24 cellular contexts compared by ENCODE assay signal in the genomic region with DNA sequence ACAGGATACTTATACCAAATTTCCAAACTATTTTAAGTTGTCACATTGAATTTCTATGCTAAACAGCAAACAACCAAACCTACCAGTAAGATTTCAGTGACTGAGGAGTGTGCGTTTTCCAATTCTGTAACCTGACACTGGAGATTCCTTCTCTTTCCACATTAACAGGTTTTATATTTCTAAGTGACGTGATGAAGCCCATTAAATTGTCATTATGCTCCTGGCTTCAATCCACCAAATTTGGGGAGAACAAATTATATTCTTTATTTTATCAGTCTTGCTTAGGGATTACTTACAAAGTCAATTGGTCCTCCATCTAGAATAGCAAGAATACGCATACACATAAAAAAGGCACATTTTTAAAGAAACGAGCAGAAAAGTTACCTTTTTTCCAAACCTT.
"Had no signal": no experiment of that assay in that cellular context is flagged by ENCODE, and none has a peak within 500 bp of the region (broad histone marks: within the 10 kb centered on the region; RNA-seq: fewer than 3 reads in every experiment).

No MANE protein-coding gene starts in this region.

- H3K27ac ChIP-seq: ascending aorta, body of pancreas, SJSA1 had no signal

- H3K4me3 ChIP-seq: ascending aorta, body of pancreas, SJSA1 had no signal

- ATAC-seq: activated CD8-positive, alpha-beta memory T cell treated with anti-CD3 and anti-CD28 coated beads, Interleukin-2, amount 10 ng/mL, durations not matched to agents 7 days and 5 days; body of pancreas; PC-3 had no signal

- H3K9me3 ChIP-seq: ascending aorta, body of pancreas, SJSA1 had no signal

- H3K4me1 ChIP-seq: ascending aorta, body of pancreas, SJSA1 had no signal

- DNase-seq: activated B cell treated with CpG ODN at 0.5 μM for 24 hours; activated CD4-positive, alpha-beta T cell treated with anti-CD3 and anti-CD28 coated beads for 1 hour; activated CD4-positive, alpha-beta T cell treated with anti-CD3 and anti-CD28 coated beads, Interleukin-2, amount 10 ng/mL, durations not matched to agents 24 days and 14 days; activated CD4-positive, alpha-beta T cell treated with anti-CD3 and anti-CD28 coated beads, Interleukin-2, amount 50 U/mL, for 48 hours; activated CD8-positive, alpha-beta memory T cell treated with anti-CD3 and anti-CD28 coated beads, Interleukin-2, amount 10 ng/mL, durations not matched to agents 7 days and 5 days; activated effector memory CD4-positive, alpha-beta T cell treated with Interleukin-2 at 50 U/mL for 16 hours; activated naive CD4-positive, alpha-beta T cell; activated T-cell treated with anti-CD3 and anti-CD28 coated beads, Interleukin-2, amount 50 U/mL, for 24 hours; body of pancreas; central memory CD4-positive, alpha-beta T cell; cortex of kidney; KG1; NCI-H1048; NCI-H1417 treated with DMSO at 0.1 percent for 48 hours; NCI-H1694; NCI-H2029; NCI-H446; NCI-H526; PC-3; SHP77; T-helper 2 cell; T1000 had no signal

- H3K27me3 ChIP-seq: ascending aorta, body of pancreas, SJSA1 had no signal

- H3K36me3 ChIP-seq: ascending aorta, SJSA1 had no signal
